In genomic region chr5:88925692-88926490, GRCh38 we compare ENCODE assay signal across 23 cellular contexts. TPM values are rescaled to one million over a fixed set of nuclear protein-coding genes. Genes with fewer than 3 reads are reported as not detected.
DNase-seq lines count a peak whose midpoint lies in the region; ATAC-seq and TF ChIP-seq lines count a peak whose summit lies in the region.
"Had no signal": no experiment of that assay in that cellular context is flagged by ENCODE, and none has a peak within 500 bp of the region (broad histone marks: within the 10 kb centered on the region; RNA-seq: fewer than 3 reads in every experiment).

No MANE protein-coding gene starts in this region.

- H3F3A ChIP-seq in SK-N-SH (replicated peaks; ENCODE audit: insufficient read depth) (no peaks in the 10 kb centered on the region), smooth muscle cell (ENCODE audit: low read depth) (no peaks in the 10 kb centered on the region)

- H3K9ac ChIP-seq in SK-N-SH = no peak overlapping the region
- H3K9ac ChIP-seq in smooth muscle cell (ENCODE audit: low read depth) = no peak overlapping the region

- H2AFZ ChIP-seq in SK-N-SH (ENCODE audit: low read depth) = no peak overlapping the region
- H2AFZ ChIP-seq in smooth muscle cell (ENCODE audit: low read depth) = no peak overlapping the region

- DNase-seq in SK-N-SH = no peak
- peak; percentile 16 for DNase-seq in RKO (ENCODE audit: low spot score)
- peak; percentile 44 for DNase-seq in fibroblast of peridontal ligament (ENCODE audit: extremely low read depth)
- DNase-seq in smooth muscle cell (lab: John Stamatoyannopoulos, UW; ENCODE audit: unreplicated experiment) = no peak
- DNase-seq in lower leg skin (ENCODE audit: low spot score in 2 of 2) = no peak
- DNase-seq: activated CD4-positive, alpha-beta T cell treated with anti-CD3 and anti-CD28 coated beads for 36 hours; activated CD8-positive, alpha-beta memory T cell treated with anti-CD3 and anti-CD28 coated beads for 24 hours; activated naive CD4-positive, alpha-beta T cell treated with anti-CD3 and anti-CD28 coated beads, Interleukin-2, amount 10 ng/mL, durations not matched to agents 7 days and 5 days; activated T-cell treated with anti-CD3 and anti-CD28 coated beads, Interleukin-2, amount 50 U/mL, for 24 hours; anterior cingulate cortex; BE2C; cerebellar nuclear complex; DMS79; naive thymus-derived CD8-positive, alpha-beta T cell; NCI-H2107; NCI-H526 treated with DMSO at 0.1 percent for 48 hours; SHP77; T-cell; trophoblast cell had no signal

- POLR2A ChIA-PET in SK-N-SH (lab: Yijun Ruan, JAX) = no interaction called here

- TF ChIP-seq EP300 in SK-N-SH (IDR thresholded peaks at IDR 0.05; ENCODE audit: borderline replicate concordance in 1 of 2, low read depth in 1 of 2, low read length in 1 of 2) = no peak

- CTCF ChIA-PET in SK-N-SH (lab: Yijun Ruan, JAX) = interaction anchor here (0.7 to 1.3 kb wide), 2 partner anchors 11 to 13 kb away, joined by 3 read pairs; no protein-coding TSS in a partner anchor

- H3K9me2 ChIP-seq in SK-N-SH = no peaks in the 10 kb centered on the region

- H3K79me2 ChIP-seq in SK-N-SH (ENCODE audit: insufficient read depth) (no peaks in the 10 kb centered on the region), smooth muscle cell (ENCODE audit: low read depth) (no peaks in the 10 kb centered on the region)

- no peak overlapping the region for H3K4me2 ChIP-seq in SK-N-SH
- peak overlapping the region; percentile 64 for H3K4me2 ChIP-seq in smooth muscle cell

- H3K36me3 ChIP-seq in SK-N-SH (replicated peaks in 1 of 2; ENCODE audit: control insufficient read depth in 1 of 2, insufficient read depth in 2 of 2, low read length in 1 of 2) (no peaks in the 10 kb centered on the region), smooth muscle cell (ENCODE audit: low read depth) (no peaks in the 10 kb centered on the region)
- H3K36me3 ChIP-seq: BE2C had no signal

- H3K4me3 ChIP-seq in SK-N-SH (ENCODE audit: low read depth in 2 of 2, low read length in 1 of 2) = no peak overlapping the region
- H3K4me3 ChIP-seq in smooth muscle cell = no peak overlapping the region
- H3K4me3 ChIP-seq in lower leg skin (ENCODE audit: low read depth, poor library complexity, severe bottlenecking) = no peak overlapping the region

- intact Hi-C loops in lower leg skin (cut with DNase I; ENCODE audit: low total_unique reads) = no loop called here

- ATAC-seq in SK-N-SH treated with all-trans-retinoic acid at 6 μM for 48 hours (peak; percentile 70), HG03108 (IDR thresholded peaks at IDR 0.05; ENCODE audit: unreplicated experiment) (no peak), GM18498 (IDR thresholded peaks at IDR 0.05; ENCODE audit: unreplicated experiment) (no peak)
- ATAC-seq: activated CD4-positive, alpha-beta T cell treated with anti-CD3 and anti-CD28 coated beads for 36 hours; naive thymus-derived CD8-positive, alpha-beta T cell; T-cell had no signal

- TF ChIP-seq CTCF in SK-N-SH (IDR thresholded peaks at IDR 0.05) (no peak), smooth muscle cell (IDR thresholded peaks at IDR 0.05; ENCODE audit: borderline replicate concordance, insufficient read depth, poor library complexity, severe bottlenecking) (no peak), lower leg skin (IDR thresholded peaks at IDR 0.05) (no peak)

- H3K4me1 ChIP-seq in SK-N-SH (ENCODE audit: control insufficient read depth in 1 of 2, insufficient read depth in 2 of 2, low read depth in 1 of 2, low read length in 1 of 2) = no peaks in the 10 kb centered on the region
- no peaks in the 10 kb centered on the region for H3K4me1 ChIP-seq in smooth muscle cell (ENCODE audit: low read depth)
- H3K4me1 ChIP-seq: BE2C had no signal

- no peaks in the 10 kb centered on the region for H4K20me1 ChIP-seq in SK-N-SH (ENCODE audit: insufficient read depth)
- H4K20me1 ChIP-seq in smooth muscle cell (ENCODE audit: low read depth) = no peaks in the 10 kb centered on the region

- H3K9me3 ChIP-seq in SK-N-SH = no peaks in the 10 kb centered on the region
- no peaks in the 10 kb centered on the region for H3K9me3 ChIP-seq in smooth muscle cell (replicated peaks; ENCODE audit: low read depth)
- H3K9me3 ChIP-seq: BE2C had no signal

- 38% methylated on average over 2 of the region's 2 CpGs for WGBS in SK-N-SH (ENCODE audit: low lambda C conversion rate)
- 68% methylated on average over 2 of the region's 2 CpGs for WGBS in smooth muscle cell (ENCODE audit: low lambda C conversion rate)
- WGBS in lower leg skin, 2 donors = 83 to 85% methylated on average over 2 of the region's 2 CpGs

- H3K27me3 ChIP-seq in SK-N-SH (ENCODE audit: insufficient read depth) (no peaks in the 10 kb centered on the region), smooth muscle cell (ENCODE audit: low read depth) (no peaks in the 10 kb centered on the region)

- TF ChIP-seq POLR2A in lower leg skin (IDR thresholded peaks at IDR 0.05) = no peak

- no peak for TF ChIP-seq RAD21 in SK-N-SH (IDR thresholded peaks at IDR 0.05; ENCODE audit: low read length)

- H3K27ac ChIP-seq in SK-N-SH (ENCODE audit: low read depth in 2 of 2, low read length in 1 of 2) (no peak overlapping the region), smooth muscle cell (ENCODE audit: low read depth) (peak overlapping the region; percentile 18)
- H3K27ac ChIP-seq: HL-60 had no signal

TF ChIP-seq in SK-N-SH treated with all-trans-retinoic acid at 6 μM for 48 hours, 23 proteins besides CTCF, POLR2A, EP300 and RAD21:
- no peak for TF ChIP-seq CSRNP3 (CRISPR knock-in tag; IDR thresholded peaks at IDR 0.05)

TF ChIP-seq in SK-N-SH, 30 proteins besides CTCF, POLR2A, EP300 and RAD21 (continues in another document):
- TF ChIP-seq POLR2AphosphoS5 (IDR thresholded peaks at IDR 0.05; ENCODE audit: low read depth, low read length) (no peak), ELF1 (IDR thresholded peaks at IDR 0.05) (no peak), REST (IDR thresholded peaks at IDR 0.05; ENCODE audit: low read depth, low read length) (no peak), USF1 (IDR thresholded peaks at IDR 0.05; ENCODE audit: borderline replicate concordance, low read depth) (no peak), JUND (IDR thresholded peaks at IDR 0.05) (no peak), TEAD4 (IDR thresholded peaks at IDR 0.05; ENCODE audit: borderline replicate concordance, insufficient read depth) (no peak), PBX3 (IDR thresholded peaks at IDR 0.05) (no peak), CHD2 (IDR thresholded peaks at IDR 0.05; ENCODE audit: low read length, partially characterized antibody) (no peak)

RNA-seq across cellular contexts. Expression of gene MEF2C, which starts 42.9 kb away (rescaled TPM):
- polyA plus RNA-seq in SK-N-SH (2012; rRNA removed) (0.93 and 1.2 TPM in 2 replicates), smooth muscle cell (8.1 and 11.4 TPM in 2 replicates)
- 1.4 and 1.6 TPM in 2 replicates for polyA plus RNA-seq in SK-N-SH (2012; cell fraction: cytosol; rRNA removed)
- polyA plus RNA-seq in SK-N-SH (2012; cell fraction: nucleus; rRNA removed) = 1.0 and 1.2 TPM in 2 replicates
- total RNA-seq in smooth muscle cell (10.7 and 14.0 TPM in 2 replicates), lower leg skin (10 to 100 TPM in 2 of 4 donors, 1 to 10 TPM in 2; 2.4 to 15.5 (median 8.1) TPM)

Comparison
In these comparisons a context has a peak if more than half of its experiments do, and no peak if none do; other contexts are left out.
1. DNase-seq: peak in RKO (single experiment) and fibroblast of peridontal ligament (single experiment); none in SK-N-SH (single experiment), smooth muscle cell (single experiment) and lower leg skin (0 of 2).